In the genomic region with DNA sequence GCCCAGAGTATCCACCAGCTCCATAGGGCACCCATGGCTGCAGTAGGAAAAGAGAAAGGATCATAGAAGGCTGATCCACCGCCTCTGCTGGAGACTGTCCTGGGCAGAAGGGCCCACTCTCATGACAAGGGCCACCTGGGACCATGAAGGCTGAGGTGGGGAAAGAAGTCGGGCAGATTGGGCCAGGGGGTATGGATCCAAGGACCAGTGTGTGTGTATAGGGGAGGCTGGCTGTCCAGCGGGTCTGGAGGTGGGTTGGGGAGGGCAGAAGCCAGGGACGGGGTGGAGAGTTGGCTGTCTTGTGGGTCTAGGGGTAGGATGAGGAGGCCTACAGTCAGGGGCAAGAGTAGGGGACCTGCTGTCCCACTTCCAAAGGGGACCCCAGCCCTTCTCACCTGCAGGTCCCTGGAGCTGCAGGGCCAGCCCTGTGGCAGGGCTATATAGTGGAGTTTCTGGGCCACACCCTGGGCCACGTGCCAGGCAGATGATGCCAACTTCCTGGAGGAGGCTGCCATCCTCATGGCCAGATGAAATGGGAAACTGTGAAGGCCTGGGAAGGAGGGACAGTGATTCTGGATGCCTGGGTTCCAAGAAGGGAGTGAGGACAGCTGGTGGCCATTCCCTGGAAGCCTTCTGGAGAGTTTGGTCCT, we compare ENCODE assay signal across 1 cellular context.
TF ChIP-seq lines count a peak whose summit lies in the region.

Gene FCGBP, minus strand, starts transcription at position 51 of the 650 bp plus-strand sequence.

TF ChIP-seq in HCT116, 20 proteins besides CTCF, POLR2A, EP300 and RAD21 (continued from another document):
- TF ChIP-seq EGR1 (IDR thresholded peaks at IDR 0.05; ENCODE audit: low read depth) = no peak
- no peak for TF ChIP-seq SP1 (IDR thresholded peaks at IDR 0.05; ENCODE audit: low read depth)
- no peak for TF ChIP-seq ZFX (IDR thresholded peaks at IDR 0.05)
